2 cellular contexts compared by ENCODE assay signal in genomic region chr7:16502303-16502702, GRCh38.
TF ChIP-seq lines count a peak whose summit lies in the region.

No MANE protein-coding gene starts in this region.

TF ChIP-seq in GM23338, 12 proteins besides CTCF, POLR2A, EP300 and RAD21 (continued from another document):
- TF ChIP-seq, protein P1, sequence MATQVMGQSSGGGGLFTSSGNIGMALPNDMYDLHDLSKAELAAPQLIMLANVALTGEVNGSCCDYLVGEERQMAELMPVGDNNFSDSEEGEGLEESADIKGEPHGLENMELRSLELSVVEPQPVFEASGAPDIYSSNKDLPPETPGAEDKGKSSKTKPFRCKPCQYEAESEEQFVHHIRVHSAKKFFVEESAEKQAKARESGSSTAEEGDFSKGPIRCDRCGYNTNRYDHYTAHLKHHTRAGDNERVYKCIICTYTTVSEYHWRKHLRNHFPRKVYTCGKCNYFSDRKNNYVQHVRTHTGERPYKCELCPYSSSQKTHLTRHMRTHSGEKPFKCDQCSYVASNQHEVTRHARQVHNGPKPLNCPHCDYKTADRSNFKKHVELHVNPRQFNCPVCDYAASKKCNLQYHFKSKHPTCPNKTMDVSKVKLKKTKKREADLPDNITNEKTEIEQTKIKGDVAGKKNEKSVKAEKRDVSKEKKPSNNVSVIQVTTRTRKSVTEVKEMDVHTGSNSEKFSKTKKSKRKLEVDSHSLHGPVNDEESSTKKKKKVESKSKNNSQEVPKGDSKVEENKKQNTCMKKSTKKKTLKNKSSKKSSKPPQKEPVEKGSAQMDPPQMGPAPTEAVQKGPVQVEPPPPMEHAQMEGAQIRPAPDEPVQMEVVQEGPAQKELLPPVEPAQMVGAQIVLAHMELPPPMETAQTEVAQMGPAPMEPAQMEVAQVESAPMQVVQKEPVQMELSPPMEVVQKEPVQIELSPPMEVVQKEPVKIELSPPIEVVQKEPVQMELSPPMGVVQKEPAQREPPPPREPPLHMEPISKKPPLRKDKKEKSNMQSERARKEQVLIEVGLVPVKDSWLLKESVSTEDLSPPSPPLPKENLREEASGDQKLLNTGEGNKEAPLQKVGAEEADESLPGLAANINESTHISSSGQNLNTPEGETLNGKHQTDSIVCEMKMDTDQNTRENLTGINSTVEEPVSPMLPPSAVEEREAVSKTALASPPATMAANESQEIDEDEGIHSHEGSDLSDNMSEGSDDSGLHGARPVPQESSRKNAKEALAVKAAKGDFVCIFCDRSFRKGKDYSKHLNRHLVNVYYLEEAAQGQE (IDR thresholded peaks at IDR 0.05; ENCODE audit: unreplicated experiment) = no peak
- TF ChIP-seq CREB1 (CRISPR knock-in tag; IDR thresholded peaks at IDR 0.05; ENCODE audit: low read depth) (no peak), EZH2 (IDR thresholded peaks at IDR 0.05; ENCODE audit: low read depth, unreplicated experiment) (no peak), ZNF331 (CRISPR knock-in tag; IDR thresholded peaks at IDR 0.05; ENCODE audit: low read depth) (no peak), POLR2AphosphoS5 (IDR thresholded peaks at IDR 0.05; ENCODE audit: low read depth) (no peak), JUNB (IDR thresholded peaks at IDR 0.05; ENCODE audit: unreplicated experiment) (no peak), NANOG (IDR thresholded peaks at IDR 0.05; ENCODE audit: borderline replicate concordance) (no peak), STAT1 (IDR thresholded peaks at IDR 0.05; ENCODE audit: unreplicated experiment) (no peak), EZH2phosphoT487 (IDR thresholded peaks at IDR 0.05; ENCODE audit: unreplicated experiment) (no peak)
- TF ChIP-seq, protein P2, sequence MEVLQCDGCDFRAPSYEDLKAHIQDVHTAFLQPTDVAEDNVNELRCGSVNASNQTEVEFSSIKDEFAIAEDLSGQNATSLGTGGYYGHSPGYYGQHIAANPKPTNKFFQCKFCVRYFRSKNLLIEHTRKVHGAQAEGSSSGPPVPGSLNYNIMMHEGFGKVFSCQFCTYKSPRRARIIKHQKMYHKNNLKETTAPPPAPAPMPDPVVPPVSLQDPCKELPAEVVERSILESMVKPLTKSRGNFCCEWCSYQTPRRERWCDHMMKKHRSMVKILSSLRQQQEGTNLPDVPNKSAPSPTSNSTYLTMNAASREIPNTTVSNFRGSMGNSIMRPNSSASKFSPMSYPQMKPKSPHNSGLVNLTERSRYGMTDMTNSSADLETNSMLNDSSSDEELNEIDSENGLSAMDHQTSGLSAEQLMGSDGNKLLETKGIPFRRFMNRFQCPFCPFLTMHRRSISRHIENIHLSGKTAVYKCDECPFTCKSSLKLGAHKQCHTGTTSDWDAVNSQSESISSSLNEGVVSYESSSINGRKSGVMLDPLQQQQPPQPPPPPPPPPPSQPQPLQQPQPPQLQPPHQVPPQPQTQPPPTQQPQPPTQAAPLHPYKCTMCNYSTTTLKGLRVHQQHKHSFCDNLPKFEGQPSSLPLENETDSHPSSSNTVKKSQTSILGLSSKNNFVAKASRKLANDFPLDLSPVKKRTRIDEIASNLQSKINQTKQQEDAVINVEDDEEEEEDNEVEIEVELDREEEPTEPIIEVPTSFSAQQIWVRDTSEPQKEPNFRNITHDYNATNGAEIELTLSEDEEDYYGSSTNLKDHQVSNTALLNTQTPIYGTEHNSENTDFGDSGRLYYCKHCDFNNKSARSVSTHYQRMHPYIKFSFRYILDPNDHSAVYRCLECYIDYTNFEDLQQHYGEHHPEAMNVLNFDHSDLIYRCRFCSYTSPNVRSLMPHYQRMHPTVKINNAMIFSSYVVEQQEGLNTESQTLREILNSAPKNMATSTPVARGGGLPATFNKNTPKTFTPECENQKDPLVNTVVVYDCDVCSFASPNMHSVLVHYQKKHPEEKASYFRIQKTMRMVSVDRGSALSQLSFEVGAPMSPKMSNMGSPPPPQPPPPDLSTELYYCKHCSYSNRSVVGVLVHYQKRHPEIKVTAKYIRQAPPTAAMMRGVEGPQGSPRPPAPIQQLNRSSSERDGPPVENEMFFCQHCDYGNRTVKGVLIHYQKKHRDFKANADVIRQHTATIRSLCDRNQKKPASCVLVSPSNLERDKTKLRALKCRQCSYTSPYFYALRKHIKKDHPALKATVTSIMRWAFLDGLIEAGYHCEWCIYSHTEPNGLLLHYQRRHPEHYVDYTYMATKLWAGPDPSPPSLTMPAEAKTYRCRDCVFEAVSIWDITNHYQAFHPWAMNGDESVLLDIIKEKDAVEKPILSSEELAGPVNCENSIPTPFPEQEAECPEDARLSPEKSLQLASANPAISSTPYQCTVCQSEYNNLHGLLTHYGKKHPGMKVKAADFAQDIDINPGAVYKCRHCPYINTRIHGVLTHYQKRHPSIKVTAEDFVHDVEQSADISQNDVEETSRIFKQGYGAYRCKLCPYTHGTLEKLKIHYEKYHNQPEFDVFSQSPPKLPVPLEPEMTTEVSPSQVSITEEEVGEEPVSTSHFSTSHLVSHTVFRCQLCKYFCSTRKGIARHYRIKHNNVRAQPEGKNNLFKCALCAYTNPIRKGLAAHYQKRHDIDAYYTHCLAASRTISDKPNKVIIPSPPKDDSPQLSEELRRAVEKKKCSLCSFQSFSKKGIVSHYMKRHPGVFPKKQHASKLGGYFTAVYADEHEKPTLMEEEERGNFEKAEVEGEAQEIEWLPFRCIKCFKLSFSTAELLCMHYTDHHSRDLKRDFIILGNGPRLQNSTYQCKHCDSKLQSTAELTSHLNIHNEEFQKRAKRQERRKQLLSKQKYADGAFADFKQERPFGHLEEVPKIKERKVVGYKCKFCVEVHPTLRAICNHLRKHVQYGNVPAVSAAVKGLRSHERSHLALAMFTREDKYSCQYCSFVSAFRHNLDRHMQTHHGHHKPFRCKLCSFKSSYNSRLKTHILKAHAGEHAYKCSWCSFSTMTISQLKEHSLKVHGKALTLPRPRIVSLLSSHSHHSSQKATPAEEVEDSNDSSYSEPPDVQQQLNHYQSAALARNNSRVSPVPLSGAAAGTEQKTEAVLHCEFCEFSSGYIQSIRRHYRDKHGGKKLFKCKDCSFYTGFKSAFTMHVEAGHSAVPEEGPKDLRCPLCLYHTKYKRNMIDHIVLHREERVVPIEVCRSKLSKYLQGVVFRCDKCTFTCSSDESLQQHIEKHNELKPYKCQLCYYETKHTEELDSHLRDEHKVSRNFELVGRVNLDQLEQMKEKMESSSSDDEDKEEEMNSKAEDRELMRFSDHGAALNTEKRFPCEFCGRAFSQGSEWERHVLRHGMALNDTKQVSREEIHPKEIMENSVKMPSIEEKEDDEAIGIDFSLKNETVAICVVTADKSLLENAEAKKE (CRISPR knock-in tag; IDR thresholded peaks at IDR 0.05) = no peak

TF ChIP-seq in SK-N-SH treated with all-trans-retinoic acid at 6 μM for 48 hours, 23 proteins besides CTCF, POLR2A, EP300 and RAD21 (continued from another document):
- TF ChIP-seq, protein P3, sequence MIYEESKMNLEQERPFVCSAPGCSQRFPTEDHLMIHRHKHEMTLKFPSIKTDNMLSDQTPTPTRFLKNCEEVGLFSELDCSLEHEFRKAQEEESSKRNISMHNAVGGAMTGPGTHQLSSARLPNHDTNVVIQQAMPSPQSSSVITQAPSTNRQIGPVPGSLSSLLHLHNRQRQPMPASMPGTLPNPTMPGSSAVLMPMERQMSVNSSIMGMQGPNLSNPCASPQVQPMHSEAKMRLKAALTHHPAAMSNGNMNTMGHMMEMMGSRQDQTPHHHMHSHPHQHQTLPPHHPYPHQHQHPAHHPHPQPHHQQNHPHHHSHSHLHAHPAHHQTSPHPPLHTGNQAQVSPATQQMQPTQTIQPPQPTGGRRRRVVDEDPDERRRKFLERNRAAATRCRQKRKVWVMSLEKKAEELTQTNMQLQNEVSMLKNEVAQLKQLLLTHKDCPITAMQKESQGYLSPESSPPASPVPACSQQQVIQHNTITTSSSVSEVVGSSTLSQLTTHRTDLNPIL (CRISPR knock-in tag; IDR thresholded peaks at IDR 0.05; ENCODE audit: low read depth) = no peak
- TF ChIP-seq BACH2 (CRISPR knock-in tag; IDR thresholded peaks at IDR 0.05; ENCODE audit: borderline replicate concordance) (no peak), CSRNP3 (CRISPR knock-in tag; IDR thresholded peaks at IDR 0.05) (no peak)
TF ChIP-seq in SK-N-SH treated with all-trans-retinoic acid at 6 μM for 48 hours: peak in this region for 0.
